Comparison of ENCODE assay signal across 10 cellular contexts in genomic region chr1:157806431-157807149, GRCh38.
DNase-seq lines count a peak whose midpoint lies in the region; ATAC-seq lines count a peak whose summit lies in the region.
"Had no signal": no experiment of that assay in that cellular context is flagged by ENCODE, and none has a peak within 500 bp of the region (broad histone marks: within the 10 kb centered on the region; RNA-seq: fewer than 3 reads in every experiment).

No MANE protein-coding gene starts in this region.

- H3K4me3 Mint-ChIP-seq in central memory CD8-positive, alpha-beta T cell, result no peak overlapping the region
- H3K4me3 Mint-ChIP-seq in activated naive CD4-positive, alpha-beta T cell treated with anti-CD3 and anti-CD28 coated beads, Interleukin-2, amount 10 ng/mL, durations not matched to agents 7 days and 5 days, result no peak overlapping the region
- H3K4me3 Mint-ChIP-seq: nephron had no signal

- no peak for DNase-seq in central memory CD8-positive, alpha-beta T cell (ENCODE audit: low spot score in 2 of 2)
- DNase-seq in NCI-H524 (lab: John Stamatoyannopoulos, UW) (no peak), NCI-H524 treated with DMSO at 0.1 percent for 48 hours (lab: John Stamatoyannopoulos, UW) (no peak), MV-4-11 (lab: John Stamatoyannopoulos, UW) (no peak)
- no peak for DNase-seq in activated naive CD4-positive, alpha-beta T cell treated with anti-CD3 and anti-CD28 coated beads, Interleukin-2, amount 10 ng/mL, durations not matched to agents 7 days and 5 days
- DNase-seq: glutamatergic neuron had no signal

- H3K9me3 Mint-ChIP-seq in central memory CD8-positive, alpha-beta T cell, result no peaks in the 10 kb centered on the region
- no peaks in the 10 kb centered on the region for H3K9me3 Mint-ChIP-seq in activated naive CD4-positive, alpha-beta T cell treated with anti-CD3 and anti-CD28 coated beads, Interleukin-2, amount 10 ng/mL, durations not matched to agents 7 days and 5 days
- H3K9me3 Mint-ChIP-seq: nephron had no signal

- peaks cover 1% of the 10 kb centered on the region for H3K36me3 Mint-ChIP-seq in central memory CD8-positive, alpha-beta T cell (ENCODE audit: insufficient read depth)
- no peaks in the 10 kb centered on the region for H3K36me3 Mint-ChIP-seq in activated naive CD4-positive, alpha-beta T cell treated with anti-CD3 and anti-CD28 coated beads, Interleukin-2, amount 10 ng/mL, durations not matched to agents 7 days and 5 days

- H3K27me3 Mint-ChIP-seq in central memory CD8-positive, alpha-beta T cell, result peaks cover 16% of the 10 kb centered on the region
- H3K27me3 Mint-ChIP-seq in activated naive CD4-positive, alpha-beta T cell treated with anti-CD3 and anti-CD28 coated beads, Interleukin-2, amount 10 ng/mL, durations not matched to agents 7 days and 5 days, result peaks cover 10% of the 10 kb centered on the region

- CTCF ChIA-PET in activated naive CD4-positive, alpha-beta T cell treated with anti-CD3 and anti-CD28 coated beads, Interleukin-2, amount 10 ng/mL, durations not matched to agents 7 days and 5 days (lab: Charles Lee), result interaction anchor here (1.2 kb wide), 1 partner anchor 24 kb away, joined by 3 read pairs; no protein-coding TSS in a partner anchor

- peak overlapping the region; percentile 9 for H3K27ac Mint-ChIP-seq in central memory CD8-positive, alpha-beta T cell (ENCODE audit: low read depth)
- H3K27ac Mint-ChIP-seq in activated naive CD4-positive, alpha-beta T cell treated with anti-CD3 and anti-CD28 coated beads, Interleukin-2, amount 10 ng/mL, durations not matched to agents 7 days and 5 days, result no peak overlapping the region
- H3K27ac Mint-ChIP-seq: nephron had no signal

- peak; percentile 84 for ATAC-seq in GM18508 (IDR thresholded peaks at IDR 0.05; ENCODE audit: insufficient read depth, unreplicated experiment)
- peak; percentile 83 for ATAC-seq in GM21381 (IDR thresholded peaks at IDR 0.05; ENCODE audit: unreplicated experiment)
- peak; percentile 83 for ATAC-seq in HG03108 (IDR thresholded peaks at IDR 0.05; ENCODE audit: unreplicated experiment)
- peak; percentile 56 for ATAC-seq in central memory CD8-positive, alpha-beta T cell (replicated peaks; ENCODE audit: extremely low read depth, poor library complexity, severe bottlenecking)

- H3K4me1 Mint-ChIP-seq in central memory CD8-positive, alpha-beta T cell, result no peaks in the 10 kb centered on the region
- H3K4me1 Mint-ChIP-seq in activated naive CD4-positive, alpha-beta T cell treated with anti-CD3 and anti-CD28 coated beads, Interleukin-2, amount 10 ng/mL, durations not matched to agents 7 days and 5 days, result no peaks in the 10 kb centered on the region
- H3K4me1 Mint-ChIP-seq: nephron had no signal
